25 cellular contexts compared by ENCODE assay signal in genomic region chr3:41290306-41290705, GRCh38.
"Had no signal": no experiment of that assay in that cellular context is flagged by ENCODE, and none has a peak within 500 bp of the region (broad histone marks: within the 10 kb centered on the region; RNA-seq: fewer than 3 reads in every experiment).

No MANE protein-coding gene starts in this region.

- H2AFZ ChIP-seq: hepatocyte, neural progenitor cell had no signal

- FAIRE-seq: pancreas had no signal

- ATAC-seq: heart right ventricle; naive thymus-derived CD8-positive, alpha-beta T cell; pancreas; right cardiac atrium; stimulated activated memory B cell treated with anti-CD40 and anti-IgM and Interleukin-4, amounts not matched to agents 10 μg/mL and 1 μg/mL and 100 μg/mL, for 72 hours; upper lobe of right lung had no signal

- H3K4me1 ChIP-seq: pancreas, prostate gland, suprapubic skin, tibial artery, upper lobe of right lung had no signal

- H3K27ac Mint-ChIP-seq: mesothelial cell of epicardium; nephron progenitor cell; stimulated activated memory B cell treated with anti-CD40 and anti-IgM and Interleukin-4, amounts not matched to agents 10 μg/mL and 1 μg/mL and 100 μg/mL, for 72 hours had no signal

- H3K27me3 Mint-ChIP-seq: naive thymus-derived CD8-positive, alpha-beta T cell; stimulated activated memory B cell treated with anti-CD40 and anti-IgM and Interleukin-4, amounts not matched to agents 10 μg/mL and 1 μg/mL and 100 μg/mL, for 72 hours had no signal

- H3K36me3 Mint-ChIP-seq: mesothelial cell of epicardium, neural progenitor cell had no signal

- H3K27me3 ChIP-seq: heart right ventricle, hepatocyte, neural progenitor cell, pancreas, suprapubic skin, tibial artery, upper lobe of right lung had no signal

- DNase-seq: heart right ventricle; islet precursor cell; left ventricle myocardium inferior; naive thymus-derived CD8-positive, alpha-beta T cell; nephron progenitor cell; pancreas; posterior cingulate gyrus; right cardiac atrium; stimulated activated CD4-positive, alpha-beta T cell treated with anti-CD3 and anti-CD28 coated beads, Interleukin-1b, Interleukin-23, amount 100 ng/mL, for 48 hours; stimulated activated CD4-positive, alpha-beta T cell treated with anti-CD3 and anti-CD28 coated beads, Interleukin-2, amount 100 ng/mL, for 48 hours; stimulated activated CD4-positive, alpha-beta T cell treated with anti-CD3 and anti-CD28 coated beads, Interleukin-4, amount 100 ng/mL, for 4 hours; stimulated activated CD8-positive, alpha-beta memory T cell treated with anti-CD3 and anti-CD28 coated beads, Interleukin-4, amount 100 ng/mL, for 48 hours; stimulated activated naive CD4-positive, alpha-beta T cell treated with Interleukin-2 at 50 U/mL for 16 hours; tibial artery; trophoblast cell; upper lobe of right lung had no signal

- H3K4me1 Mint-ChIP-seq: mesothelial cell of epicardium; stimulated activated memory B cell treated with anti-CD40 and anti-IgM and Interleukin-4, amounts not matched to agents 10 μg/mL and 1 μg/mL and 100 μg/mL, for 72 hours had no signal

- H3K36me3 ChIP-seq: heart right ventricle, left ventricle myocardium inferior, neural progenitor cell, pancreas, prostate gland, suprapubic skin, thoracic aorta, tibial artery, upper lobe of right lung had no signal

- H3K4me2 ChIP-seq: hepatocyte, neural progenitor cell, smooth muscle cell had no signal

- H3K9me3 Mint-ChIP-seq: nephron progenitor cell, neural progenitor cell had no signal

- H3K79me2 ChIP-seq: hepatocyte had no signal

- H3K27ac ChIP-seq: heart right ventricle, hepatocyte, left ventricle myocardium inferior, pancreas, prostate gland, suprapubic skin, thoracic aorta, tibial artery, upper lobe of right lung had no signal

- H3K9me3 ChIP-seq: left ventricle myocardium inferior, pancreas, prostate gland, suprapubic skin, thoracic aorta, tibial artery, upper lobe of right lung had no signal

- H3K4me3 ChIP-seq: heart right ventricle, hepatocyte, left ventricle myocardium inferior, lung, neural progenitor cell, pancreas, prostate gland, smooth muscle cell, suprapubic skin, thoracic aorta, tibial artery, upper lobe of right lung had no signal

- H3K4me3 Mint-ChIP-seq: mesothelial cell of epicardium; naive thymus-derived CD8-positive, alpha-beta T cell; nephron progenitor cell; neural progenitor cell; stimulated activated memory B cell treated with anti-CD40 and anti-IgM and Interleukin-4, amounts not matched to agents 10 μg/mL and 1 μg/mL and 100 μg/mL, for 72 hours had no signal

- H3K9ac ChIP-seq: neural progenitor cell had no signal
